ENCODE assay signal across 8 cellular contexts in the genomic region with DNA sequence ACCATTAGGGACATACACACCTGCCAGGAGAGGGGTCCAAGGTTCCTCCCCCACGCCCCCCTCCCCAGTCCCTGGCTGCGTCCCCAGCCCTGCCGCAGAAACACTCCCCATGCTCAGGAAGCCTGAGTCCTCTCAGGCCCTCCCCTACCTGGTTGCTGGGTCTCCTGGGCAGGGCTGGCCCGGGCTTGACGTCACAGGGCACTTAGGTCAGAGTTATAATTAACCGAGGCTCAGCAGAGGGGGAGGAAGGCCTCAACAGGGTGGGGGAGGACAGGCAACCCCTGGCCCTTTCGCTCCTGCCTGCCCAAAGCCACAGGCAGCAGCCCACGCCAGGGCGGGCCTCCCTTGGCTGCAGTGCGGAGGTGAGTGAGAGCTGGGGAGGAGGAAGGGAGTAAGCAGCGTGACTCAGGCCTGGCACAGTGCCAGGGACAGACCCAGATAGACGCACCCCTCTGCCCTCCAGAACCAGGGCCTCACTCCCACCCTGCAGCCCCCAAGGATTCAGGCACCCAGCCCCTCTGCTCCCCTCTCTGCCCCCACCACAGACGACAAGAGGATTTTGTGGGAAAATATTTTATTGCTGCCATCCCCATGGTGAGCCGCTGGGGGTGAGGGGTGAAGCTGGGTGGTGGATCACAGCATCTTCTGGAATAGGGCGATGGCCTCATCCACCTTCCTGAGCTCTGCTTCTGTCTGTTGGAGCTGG. TPM values are rescaled to one million over a fixed set of nuclear protein-coding genes. Genes with fewer than 3 reads are reported as not detected.
DNase-seq lines count a peak whose midpoint lies in the region; ATAC-seq, FAIRE-seq and TF ChIP-seq lines count a peak whose summit lies in the region.

A gene with protein sequence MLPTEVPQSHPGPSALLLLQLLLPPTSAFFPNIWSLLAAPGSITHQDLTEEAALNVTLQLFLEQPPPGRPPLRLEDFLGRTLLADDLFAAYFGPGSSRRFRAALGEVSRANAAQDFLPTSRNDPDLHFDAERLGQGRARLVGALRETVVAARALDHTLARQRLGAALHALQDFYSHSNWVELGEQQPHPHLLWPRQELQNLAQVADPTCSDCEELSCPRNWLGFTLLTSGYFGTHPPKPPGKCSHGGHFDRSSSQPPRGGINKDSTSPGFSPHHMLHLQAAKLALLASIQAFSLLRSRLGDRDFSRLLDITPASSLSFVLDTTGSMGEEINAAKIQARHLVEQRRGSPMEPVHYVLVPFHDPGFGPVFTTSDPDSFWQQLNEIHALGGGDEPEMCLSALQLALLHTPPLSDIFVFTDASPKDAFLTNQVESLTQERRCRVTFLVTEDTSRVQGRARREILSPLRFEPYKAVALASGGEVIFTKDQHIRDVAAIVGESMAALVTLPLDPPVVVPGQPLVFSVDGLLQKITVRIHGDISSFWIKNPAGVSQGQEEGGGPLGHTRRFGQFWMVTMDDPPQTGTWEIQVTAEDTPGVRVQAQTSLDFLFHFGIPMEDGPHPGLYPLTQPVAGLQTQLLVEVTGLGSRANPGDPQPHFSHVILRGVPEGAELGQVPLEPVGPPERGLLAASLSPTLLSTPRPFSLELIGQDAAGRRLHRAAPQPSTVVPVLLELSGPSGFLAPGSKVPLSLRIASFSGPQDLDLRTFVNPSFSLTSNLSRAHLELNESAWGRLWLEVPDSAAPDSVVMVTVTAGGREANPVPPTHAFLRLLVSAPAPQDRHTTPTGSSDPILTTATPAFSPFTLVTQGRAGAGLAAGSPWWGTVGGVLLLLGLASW (minus strand): TSS at position 368 of the 706 bp plus-strand sequence. CDS start 549 bp downstream, outside the sequence.

- no peak within 1 kb of the TSS for H3K4me3 Mint-ChIP-seq in astrocyte (ENCODE audit: unreplicated experiment)

- FAIRE-seq in astrocyte (lab: Jason Lieb, UNC), result no peak

- peaks cover 9% of the 10 kb centered on the region for H4K20me1 ChIP-seq in astrocyte (ENCODE audit: insufficient read depth, low read length)

- in situ Hi-C loops in HAP-1 (cut with MboI; ENCODE audit: low sequenced_read_pairs), result no loop called here

- peaks cover 45% of the 10 kb centered on the region for H3K36me3 ChIP-seq in HAP-1 (replicated peaks)
- H3K36me3 ChIP-seq in astrocyte (ENCODE audit: insufficient read depth, low read length), result no peaks in the 10 kb centered on the region

- H3K9me3 ChIP-seq in HAP-1, result no peaks in the 10 kb centered on the region
- no peaks in the 10 kb centered on the region for H3K9me3 ChIP-seq in astrocyte (ENCODE audit: insufficient read depth, low read depth, low read length)

- H3K4me3 ChIP-seq in HAP-1 (no peak within 1 kb of the TSS), astrocyte (ENCODE audit: insufficient read depth, low read depth, low read length) (no peak within 1 kb of the TSS)

- H2AFZ ChIP-seq in astrocyte (ENCODE audit: low read depth, low read length), result no peak within 1 kb of the TSS

- DNase-seq in DMS53 (lab: John Stamatoyannopoulos, UW) (peak; percentile 98), HAP-1 (ENCODE audit: low spot score in 2 of 2) (peak; percentile 26 to 63), NCI-H1092 (lab: John Stamatoyannopoulos, UW) (peak; percentile 9), T-helper 9 cell (peak; percentile 53), astrocyte (ENCODE audit: low read depth) (peak; percentile 66), iPS-NIHi7 (ENCODE audit: extremely low spot score) (peak; percentile 49)
- peak; percentile 72 to 73 for DNase-seq in stimulated activated CD4-positive, alpha-beta T cell treated with anti-CD3 and anti-CD28 coated beads, Interleukin-15, amount 100 ng/mL, for 48 hours (ENCODE audit: low read depth in 2 of 2)

- no peak for ATAC-seq in GM19455 (IDR thresholded peaks at IDR 0.05; ENCODE audit: unreplicated experiment)

- no peaks in the 10 kb centered on the region for H3K27me3 Mint-ChIP-seq in astrocyte (ENCODE audit: low read depth, unreplicated experiment)

- H3K27me3 ChIP-seq in HAP-1 (ENCODE audit: low read depth), result no peaks in the 10 kb centered on the region
- H3K27me3 ChIP-seq in astrocyte (ENCODE audit: insufficient read depth, low read length), result no peaks in the 10 kb centered on the region

- peaks cover 19% of the 10 kb centered on the region for H3K36me3 Mint-ChIP-seq in astrocyte (ENCODE audit: low read depth, unreplicated experiment)

- peak within 1 kb of the TSS; percentile 81 for H3K4me2 ChIP-seq in astrocyte (ENCODE audit: low read length)

- peak within 1 kb of the TSS; percentile 46 for H3K9ac ChIP-seq in astrocyte (ENCODE audit: low read length)

- peak within 1 kb of the TSS; percentile 21 for H3K27ac ChIP-seq in astrocyte (ENCODE audit: low read depth, low read length)

- no peak for TF ChIP-seq CTCF in astrocyte (IDR thresholded peaks at IDR 0.05; ENCODE audit: insufficient read depth, low read depth, low read length)

- H3K4me1 ChIP-seq in HAP-1 (peaks cover 6% of the 10 kb centered on the region), astrocyte (ENCODE audit: insufficient read depth, low read length) (peaks cover 16% of the 10 kb centered on the region)

- no peaks in the 10 kb centered on the region for H3K9me3 Mint-ChIP-seq in astrocyte (ENCODE audit: unreplicated experiment)

- H3K79me2 ChIP-seq in astrocyte (ENCODE audit: insufficient read depth, low read length), result no peaks in the 10 kb centered on the region

- H3K4me1 Mint-ChIP-seq in astrocyte (ENCODE audit: low read depth, unreplicated experiment), result peaks cover 6% of the 10 kb centered on the region

- peak within 1 kb of the TSS; percentile 41 for H3K27ac Mint-ChIP-seq in astrocyte (ENCODE audit: unreplicated experiment)

RNA-seq across cellular contexts. Expression of the gene that starts here (rescaled TPM):
- total RNA-seq in astrocyte, result 0.54 and 0.94 TPM in 2 replicates

Comparison
In these comparisons a context has a peak if more than half of its experiments do, and no peak if none do; other contexts are left out.
1. Peak in DNase-seq, H3K27ac ChIP-seq, H3K9ac ChIP-seq and H3K4me2 ChIP-seq in astrocyte; RNA of the gene not detected or under 1 TPM.
2. DNase-seq: peak in every context shown above with its lines; median percentile 98 in DMS53; 72 in stimulated activated CD4-positive, alpha-beta T cell treated with anti-CD3 and anti-CD28 coated beads, Interleukin-15, amount 100 ng/mL, for 48 hours; 66 in astrocyte; 53 in T-helper 9 cell; 49 in iPS-NIHi7; 44 in HAP-1; 9 in NCI-H1092.